ENCODE assay signal across 8 cellular contexts in genomic region chr17:58517378-58517927, GRCh38. TPM values are rescaled to one million over a fixed set of nuclear protein-coding genes. Genes with fewer than 3 reads are reported as not detected.
A peak's percentile ranks its signal among the peaks of the same experiment; 100 is the strongest.
DNase-seq lines count a peak whose midpoint lies in the region; ATAC-seq and TF ChIP-seq lines count a peak whose summit lies in the region.

No MANE protein-coding gene starts in this region.

- POLR2A ChIA-PET in BJ (lab: Charles Lee) = interaction anchor here (0.7 kb wide), 1 partner anchor 181 kb away, joined by 3 read pairs; no protein-coding TSS in a partner anchor
- POLR2A ChIA-PET in MCF 10A (lab: Yijun Ruan, JAX) = interaction anchor here (1.4 to 4.0 kb wide), 12 partner anchors 13 to 589 kb away, joined by 4 to 85 read pairs (median 8); partner anchors contain the start of genes RAD51C, TEX14 and TRIM37

- H3K9me3 Mint-ChIP-seq in MCF 10A (ENCODE audit: unreplicated experiment) = no peaks in the 10 kb centered on the region

- ATAC-seq in HG03025 (IDR thresholded peaks at IDR 0.05; ENCODE audit: low FRiP score, unreplicated experiment) (peak; percentile 20), GM21786 (IDR thresholded peaks at IDR 0.05; ENCODE audit: unreplicated experiment) (no peak), GM18907 (IDR thresholded peaks at IDR 0.05; ENCODE audit: unreplicated experiment) (no peak), HG02759 (IDR thresholded peaks at IDR 0.05; ENCODE audit: unreplicated experiment) (no peak)

- peak overlapping the region; percentile 89 for H3K4me3 Mint-ChIP-seq in MCF 10A (ENCODE audit: unreplicated experiment)

- H3K27me3 ChIP-seq in BJ (ENCODE audit: control insufficient read depth, insufficient read depth, low read length) = no peaks in the 10 kb centered on the region
- no peaks in the 10 kb centered on the region for H3K27me3 ChIP-seq in mucosa of rectum (ENCODE audit: control insufficient read depth in 2 of 2, insufficient read depth in 2 of 2, low read length in 2 of 2)

- DNase-seq in BJ (ENCODE audit: low read depth) = no peak
- DNase-seq in MCF 10A (ENCODE audit: unreplicated experiment) = no peak
- no peak for DNase-seq in putamen (ENCODE audit: low spot score)

- H3K4me1 ChIP-seq in mucosa of rectum (ENCODE audit: control insufficient read depth in 2 of 2, insufficient read depth in 2 of 2, low read length in 2 of 2) = peaks cover 33 to 36% of the 10 kb centered on the region in 2 donors

- peak overlapping the region; percentile 95 for H3K27ac Mint-ChIP-seq in MCF 10A (ENCODE audit: low read depth, unreplicated experiment)

- TF ChIP-seq CTCF in BJ (IDR thresholded peaks at IDR 0.05; ENCODE audit: insufficient read depth, low read depth, low read length) (no peak), MCF 10A (IDR thresholded peaks at IDR 0.05; ENCODE audit: unreplicated experiment) (no peak)

- CTCF ChIA-PET in BJ (lab: Yijun Ruan, JAX) = interaction anchor here (1.5 to 3.9 kb wide), 6 partner anchors 20 to 487 kb away, joined by 3 to 45 read pairs (median 8); no protein-coding TSS in a partner anchor
- CTCF ChIA-PET in MCF 10A (lab: Yijun Ruan, JAX) = interaction anchor here (0.8 to 2.3 kb wide), 4 partner anchors 16 to 488 kb away, joined by 3 to 12 read pairs (median 8); no protein-coding TSS in a partner anchor

- TSS peak; percentile 23 for BruUV-seq in MCF 10A (replicated peaks; lab: Mats Ljungman, UMichigan)

- peaks cover 8% of the 10 kb centered on the region for H3K36me3 Mint-ChIP-seq in MCF 10A (ENCODE audit: insufficient read depth, unreplicated experiment)

- no peaks in the 10 kb centered on the region for H3K9me3 ChIP-seq in mucosa of rectum (ENCODE audit: control insufficient read depth in 2 of 2, low read length in 2 of 2)

- peak overlapping the region; percentile 59 for H3K4me3 ChIP-seq in BJ (ENCODE audit: low read depth, low read length)
- peak overlapping the region; percentile 90 to 97 for H3K4me3 ChIP-seq in mucosa of rectum (ENCODE audit: low read length in 2 of 2)

- H3K36me3 ChIP-seq in BJ (ENCODE audit: control insufficient read depth, insufficient read depth, low read length) (no peaks in the 10 kb centered on the region), mucosa of rectum (ENCODE audit: control insufficient read depth in 2 of 2, insufficient read depth in 2 of 2, low read length in 2 of 2) (peaks cover 1 to 7% of the 10 kb centered on the region in 2 donors)

- peak overlapping the region; percentile 95 for H3K27ac ChIP-seq in mucosa of rectum (ENCODE audit: low read depth in 2 of 2, low read length in 2 of 2)

- intact Hi-C loops in MCF 10A (cut with micrococcal nuclease) = no loop called here

- H3K9ac ChIP-seq in mucosa of rectum (ENCODE audit: low read depth in 1 of 2, low read length in 2 of 2) = peak overlapping the region; percentile 85 to 86

- peaks cover 24% of the 10 kb centered on the region for H3K4me1 Mint-ChIP-seq in MCF 10A (ENCODE audit: insufficient read depth, unreplicated experiment)

- H3K27me3 Mint-ChIP-seq in MCF 10A (ENCODE audit: insufficient read depth, unreplicated experiment) = no peaks in the 10 kb centered on the region

RNA-seq across cellular contexts. Expression of gene MTMR4, which starts 3.0 kb away (rescaled TPM):
- polyA plus RNA-seq in BJ (2011; rRNA removed) = 19.5 and 35.2 TPM in 2 replicates
- polyA minus RNA-seq in BJ (2011; rRNA and poly(A)+ RNA removed) = 75.9 and 96.9 TPM in 2 replicates
- total RNA-seq in MCF 10A (2022) = 33.5 and 38.1 TPM in 2 replicates

RNA-seq across cellular contexts. Expression of gene HSF5, which starts 29.2 kb away (rescaled TPM):
- polyA plus RNA-seq in BJ (2011; rRNA removed) = not detected in 2 replicates
- not detected in 2 replicates for polyA minus RNA-seq in BJ (2011; rRNA and poly(A)+ RNA removed)
- total RNA-seq in MCF 10A (2022) = not detected in 2 replicates
